23 cellular contexts compared by ENCODE assay signal in genomic region chr9:71271602-71272001, GRCh38.
"Had no signal": no experiment of that assay in that cellular context is flagged by ENCODE, and none has a peak within 500 bp of the region (broad histone marks: within the 10 kb centered on the region; RNA-seq: fewer than 3 reads in every experiment).

No MANE protein-coding gene starts in this region.

- DNase-seq: activated CD4-positive, alpha-beta memory T cell treated with anti-CD3 and anti-CD28 coated beads, Interleukin-2, amount 10 ng/mL, durations not matched to agents 7 days and 5 days; activated CD4-positive, alpha-beta T cell treated with anti-CD3 and anti-CD28 coated beads for 1 hour; activated CD4-positive, alpha-beta T cell treated with anti-CD3 and anti-CD28 coated beads, Interleukin-2, amount 10 ng/mL, durations not matched to agents 7 days and 5 days; activated CD8-positive, alpha-beta memory T cell treated with anti-CD3 and anti-CD28 coated beads, Interleukin-2, amount 50 U/mL, for 48 hours; activated naive CD8-positive, alpha-beta T cell treated with anti-CD3 and anti-CD28 coated beads, Interleukin-2, amount 50 U/mL, for 24 hours; activated T-cell treated with anti-CD3 and anti-CD28 coated beads, Interleukin-2, amount 50 U/mL, for 24 hours; amygdala; caudate nucleus; foreskin keratinocyte; heart left ventricle; hypothalamus; immature natural killer cell; kidney; left colon; natural killer cell; stimulated activated CD4-positive, alpha-beta T cell treated with anti-CD3 and anti-CD28 coated beads, Interleukin-12 subunit alpha, Interleukin-12 subunit beta, amount 100 ng/mL, for 4 hours; stimulated activated CD4-positive, alpha-beta T cell treated with anti-CD3 and anti-CD28 coated beads, Interleukin-4, amount 100 ng/mL, for 24 hours; T-helper 2 cell; trophoblast cell had no signal

- ATAC-seq: activated naive CD8-positive, alpha-beta T cell treated with anti-CD3 and anti-CD28 coated beads, Interleukin-2, amount 50 U/mL, for 24 hours; activated T-helper 17 cell treated with anti-CD3 and anti-CD28 coated beads, Interleukin-2, amount 50 U/mL, for 72 hours; foreskin keratinocyte; heart left ventricle; left colon; natural killer cell; sciatic nerve; stimulated activated effector memory CD8-positive, alpha-beta T cell treated with anti-CD3 and anti-CD28 coated beads, Interleukin-12 subunit alpha, Interleukin-12 subunit beta, amount 100 ng/mL, for 72 hours; WTC11 had no signal
